8 cellular contexts compared by ENCODE assay signal in the genomic region with DNA sequence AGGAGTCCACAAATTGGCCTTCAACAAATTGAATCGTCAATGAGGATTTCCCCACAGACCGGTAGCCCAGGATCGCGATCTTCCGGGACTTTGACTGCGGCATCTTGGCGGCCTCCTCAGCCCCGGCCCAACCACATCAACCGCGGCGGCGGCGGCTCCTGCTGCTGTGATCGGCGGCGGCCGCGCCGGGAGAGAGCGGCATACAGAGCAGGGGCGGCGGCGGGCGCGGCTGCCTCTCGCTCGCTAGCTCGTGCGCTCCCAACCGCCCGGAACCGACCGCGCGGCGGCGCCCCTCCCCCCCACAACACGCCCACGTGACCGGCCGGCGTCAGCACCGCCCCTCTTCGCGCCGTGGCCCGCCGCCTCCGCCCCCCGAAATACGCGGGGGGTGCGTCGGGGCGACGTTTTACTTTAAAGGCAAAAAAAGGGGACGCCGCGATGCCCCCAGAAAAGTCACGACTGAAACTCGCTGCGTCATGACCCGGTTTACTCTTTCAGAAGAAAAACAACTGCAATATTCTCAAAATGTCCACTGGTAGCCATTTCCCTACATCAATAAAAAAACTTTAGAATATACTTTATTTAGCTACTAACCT. TPM values are rescaled to one million over a fixed set of nuclear protein-coding genes. Genes with fewer than 3 reads are reported as not detected.
DNase-seq lines count a peak whose midpoint lies in the region; ATAC-seq and TF ChIP-seq lines count a peak whose summit lies in the region.
"Not testable (repeated sequence)": the region's sequence is repeated elsewhere in the genome, so short reads cannot be mapped to it uniquely, and the experiment has no call there.

No MANE protein-coding gene starts in this region.

- not testable (repeated sequence) for H3K27ac ChIP-seq in CD8-positive, alpha-beta T cell (ENCODE audit: low read depth, low read length); OCI-LY1 (ENCODE audit: low read depth, low read length, poor library complexity, severe bottlenecking); smooth muscle cell (ENCODE audit: low read depth)
- peak overlapping the region; percentile 58 for H3K27ac ChIP-seq in lower lobe of right lung

- H3K9me3 Mint-ChIP-seq in CD8-positive, alpha-beta T cell; activated T-helper 1 cell treated with anti-CD3 and anti-CD28 coated beads, Interleukin-12 subunit alpha, Interleukin-12 subunit beta, Interleukin-2, Interleukin-4 antibody, amounts not matched to agents 30 ng/mL and 10 ng/mL and 1 ng/mL, durations not matched to agents 14 hours and 24 hours and 36 hours: not testable (repeated sequence)

- not testable (repeated sequence) for H3K4me1 Mint-ChIP-seq in CD8-positive, alpha-beta T cell (ENCODE audit: low read depth); activated T-helper 1 cell treated with anti-CD3 and anti-CD28 coated beads, Interleukin-12 subunit alpha, Interleukin-12 subunit beta, Interleukin-2, Interleukin-4 antibody, amounts not matched to agents 30 ng/mL and 10 ng/mL and 1 ng/mL, durations not matched to agents 14 hours and 24 hours and 36 hours (ENCODE audit: low read depth)

- H3K4me3 ChIP-seq in CD8-positive, alpha-beta T cell (ENCODE audit: low read depth, low read length): not testable (repeated sequence)
- H3K4me3 ChIP-seq in OCI-LY1 (ENCODE audit: low read depth, low read length, poor library complexity, severe bottlenecking): peak overlapping the region; percentile 46
- H3K4me3 ChIP-seq in epithelial cell of esophagus (ENCODE audit: low read length): peak overlapping the region; percentile 30
- H3K4me3 ChIP-seq in lower lobe of right lung: peak overlapping the region; percentile 50
- H3K4me3 ChIP-seq in smooth muscle cell: peak overlapping the region; percentile 61

- H3K36me3 Mint-ChIP-seq in CD8-positive, alpha-beta T cell; activated T-helper 1 cell treated with anti-CD3 and anti-CD28 coated beads, Interleukin-12 subunit alpha, Interleukin-12 subunit beta, Interleukin-2, Interleukin-4 antibody, amounts not matched to agents 30 ng/mL and 10 ng/mL and 1 ng/mL, durations not matched to agents 14 hours and 24 hours and 36 hours (ENCODE audit: low read depth): not testable (repeated sequence)

- DNase-seq in CD8-positive, alpha-beta T cell: peak in 2 of 7 experiments; percentile 10 to 41
- DNase-seq in activated T-helper 1 cell treated with anti-CD3 and anti-CD28 coated beads, Interleukin-12 subunit alpha, Interleukin-12 subunit beta, Interleukin-2, Interleukin-4 antibody, amounts not matched to agents 30 ng/mL and 10 ng/mL and 1 ng/mL, durations not matched to agents 14 hours and 24 hours and 36 hours (ENCODE audit: low spot score); epithelial cell of esophagus (ENCODE audit: low read depth); lower lobe of right lung; smooth muscle cell (lab: John Stamatoyannopoulos, UW; ENCODE audit: unreplicated experiment): not testable (repeated sequence)

- H3K9me2 ChIP-seq in OCI-LY1 (ENCODE audit: low read depth, low read length): not testable (repeated sequence)

- peak overlapping the region; percentile 60 for H3K4me3 Mint-ChIP-seq in CD8-positive, alpha-beta T cell
- H3K4me3 Mint-ChIP-seq in activated T-helper 1 cell treated with anti-CD3 and anti-CD28 coated beads, Interleukin-12 subunit alpha, Interleukin-12 subunit beta, Interleukin-2, Interleukin-4 antibody, amounts not matched to agents 30 ng/mL and 10 ng/mL and 1 ng/mL, durations not matched to agents 14 hours and 24 hours and 36 hours: peak overlapping the region; percentile 37

- H3F3A ChIP-seq in OCI-LY1 (ENCODE audit: insufficient read depth, low read length); smooth muscle cell (ENCODE audit: low read depth): not testable (repeated sequence)

- not testable (repeated sequence) for H3K27me3 Mint-ChIP-seq in CD8-positive, alpha-beta T cell (ENCODE audit: low read depth); activated T-helper 1 cell treated with anti-CD3 and anti-CD28 coated beads, Interleukin-12 subunit alpha, Interleukin-12 subunit beta, Interleukin-2, Interleukin-4 antibody, amounts not matched to agents 30 ng/mL and 10 ng/mL and 1 ng/mL, durations not matched to agents 14 hours and 24 hours and 36 hours (ENCODE audit: insufficient read depth)

- H2AFZ ChIP-seq in OCI-LY1 (ENCODE audit: low read length): not testable (repeated sequence)
- H2AFZ ChIP-seq in smooth muscle cell (ENCODE audit: low read depth): peak overlapping the region; percentile 81

- not testable (repeated sequence) for H4K20me1 ChIP-seq in OCI-LY1 (ENCODE audit: insufficient read depth, low read length); smooth muscle cell (ENCODE audit: low read depth)

- H3K9me3 ChIP-seq in CD8-positive, alpha-beta T cell (ENCODE audit: low read length); OCI-LY1 (ENCODE audit: low read length); lower lobe of right lung; smooth muscle cell (replicated peaks; ENCODE audit: low read depth): not testable (repeated sequence)

- peak overlapping the region; percentile 42 for H3K27ac Mint-ChIP-seq in CD8-positive, alpha-beta T cell
- not testable (repeated sequence) for H3K27ac Mint-ChIP-seq in activated T-helper 1 cell treated with anti-CD3 and anti-CD28 coated beads, Interleukin-12 subunit alpha, Interleukin-12 subunit beta, Interleukin-2, Interleukin-4 antibody, amounts not matched to agents 30 ng/mL and 10 ng/mL and 1 ng/mL, durations not matched to agents 14 hours and 24 hours and 36 hours

- not testable (repeated sequence) for H3K27me3 ChIP-seq in CD8-positive, alpha-beta T cell (ENCODE audit: insufficient read depth, low read length); OCI-LY1 (ENCODE audit: insufficient read depth, low read length); lower lobe of right lung (ENCODE audit: low read depth); smooth muscle cell (ENCODE audit: low read depth)

- CTCF ChIA-PET in CD8-positive, alpha-beta T cell (lab: Charles Lee): not testable (repeated sequence)

- intact Hi-C loops in CD8-positive, alpha-beta T cell (cut with DNase I, micrococcal nuclease); activated T-helper 1 cell treated with anti-CD3 and anti-CD28 coated beads, Interleukin-12 subunit alpha, Interleukin-12 subunit beta, Interleukin-2, Interleukin-4 antibody, amounts not matched to agents 30 ng/mL and 10 ng/mL and 1 ng/mL, durations not matched to agents 14 hours and 24 hours and 36 hours (cut with micrococcal nuclease); lower lobe of right lung (cut with DNase I): not testable (repeated sequence)

- WGBS in smooth muscle cell (ENCODE audit: low lambda C conversion rate): 0% methylated on average over 4 of the region's 63 CpGs

- POLR2A ChIA-PET in CD8-positive, alpha-beta T cell (lab: Charles Lee): not testable (repeated sequence)

- not testable (repeated sequence) for H3K79me2 ChIP-seq in OCI-LY1 (ENCODE audit: insufficient read depth, low read length); smooth muscle cell (ENCODE audit: low read depth)

- not testable (repeated sequence) for H3K4me2 ChIP-seq in OCI-LY1 (ENCODE audit: low read length)
- H3K4me2 ChIP-seq in smooth muscle cell: peak overlapping the region; percentile 78

- not testable (repeated sequence) for H3K9ac ChIP-seq in OCI-LY1 (ENCODE audit: low read length); smooth muscle cell (ENCODE audit: low read depth)

- H3K4me1 ChIP-seq in CD8-positive, alpha-beta T cell (ENCODE audit: insufficient read depth, low read length); OCI-LY1 (ENCODE audit: insufficient read depth, low read length, severe bottlenecking); lower lobe of right lung; smooth muscle cell (ENCODE audit: low read depth): not testable (repeated sequence)

- H3K36me3 ChIP-seq in CD8-positive, alpha-beta T cell (ENCODE audit: insufficient read depth, low read length); OCI-LY1 (ENCODE audit: insufficient read depth, low read length); lower lobe of right lung; smooth muscle cell (ENCODE audit: low read depth): not testable (repeated sequence)

- peak; percentile 89 for ATAC-seq in CD8-positive, alpha-beta T cell
- ATAC-seq in GM21390 (IDR thresholded peaks at IDR 0.05; ENCODE audit: unreplicated experiment) (peak; percentile 60), HG02970 (IDR thresholded peaks at IDR 0.05; ENCODE audit: low FRiP score, unreplicated experiment) (peak; percentile 76), lower lobe of right lung (peak; percentile 95 to 97)

- TF ChIP-seq CTCF in CD8-positive, alpha-beta T cell (IDR thresholded peaks at IDR 0.05); OCI-LY1 (IDR thresholded peaks at IDR 0.05; ENCODE audit: low read length); epithelial cell of esophagus (IDR thresholded peaks at IDR 0.05; ENCODE audit: insufficient read depth, low read depth, low read length, missing control alignments); lower lobe of right lung (IDR thresholded peaks at IDR 0.05); smooth muscle cell (IDR thresholded peaks at IDR 0.05; ENCODE audit: borderline replicate concordance, insufficient read depth, poor library complexity, severe bottlenecking): not testable (repeated sequence)

RNA-seq across cellular contexts. Expression of gene SYT15, which starts 56.5 kb away (rescaled TPM):
- total RNA-seq in CD8-positive, alpha-beta T cell: under 1 TPM; 0.22 to 0.35 TPM
- total RNA-seq in activated T-helper 1 cell treated with anti-CD3 and anti-CD28 coated beads, Interleukin-12 subunit alpha, Interleukin-12 subunit beta, Interleukin-2, Interleukin-4 antibody, amounts not matched to agents 30 ng/mL and 10 ng/mL and 1 ng/mL, durations not matched to agents 14 hours and 24 hours and 36 hours: 0.96 and 1.5 TPM in 2 replicates
- total RNA-seq in lower lobe of right lung (34.5 TPM), smooth muscle cell (0.13 and 0.22 TPM in 2 replicates)
- polyA plus RNA-seq in smooth muscle cell: 0.89 and 1.4 TPM in 2 replicates

Comparison
In these comparisons a context has a peak if more than half of its experiments do, and no peak if none do; other contexts are left out.
1. RNA of gene SYT15, which starts 56.5 kb away (total RNA-seq): 34.5 TPM in lower lobe of right lung (single experiment); 0.96 to 1.5 TPM in activated T-helper 1 cell treated with anti-CD3 and anti-CD28 coated beads, Interleukin-12 subunit alpha, Interleukin-12 subunit beta, Interleukin-2, Interleukin-4 antibody, amounts not matched to agents 30 ng/mL and 10 ng/mL and 1 ng/mL, durations not matched to agents 14 hours and 24 hours and 36 hours, 0.22 to 0.35 TPM in CD8-positive, alpha-beta T cell and 0.13 to 0.22 TPM in smooth muscle cell; every median in the first group is over 10 times any median in the second.
2. Peak in every context shown above with its lines, with median percentiles within 50 percentile points of each other: ATAC-seq.